In the genomic region with DNA sequence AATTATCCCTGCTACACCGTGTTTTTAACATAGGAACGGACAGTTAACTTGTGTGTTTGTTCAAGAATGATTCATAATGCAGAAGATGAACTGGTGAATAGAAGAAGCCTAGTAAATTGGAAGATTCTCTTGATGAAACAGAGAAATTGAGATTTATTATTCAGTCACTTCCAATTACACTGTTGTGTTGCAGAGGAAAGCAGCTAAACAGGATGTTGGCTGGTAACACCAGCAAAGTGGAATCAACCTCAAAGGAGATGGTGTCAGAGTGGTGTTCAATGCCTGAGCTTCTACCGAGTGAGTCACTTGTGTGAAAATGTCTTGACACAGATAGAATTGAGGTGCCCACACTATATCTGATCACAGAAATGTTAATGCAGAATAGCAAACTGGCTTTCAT, we compare ENCODE assay signal across 13 cellular contexts.
DNase-seq lines count a peak whose midpoint lies in the region; ATAC-seq and TF ChIP-seq lines count a peak whose summit lies in the region.
"Had no signal": no experiment of that assay in that cellular context is flagged by ENCODE, and none has a peak within 500 bp of the region (broad histone marks: within the 10 kb centered on the region; RNA-seq: fewer than 3 reads in every experiment).

No MANE protein-coding gene starts in this region.

- H3K4me1 Mint-ChIP-seq in CD4-positive, alpha-beta T cell (ENCODE audit: low read depth) = peaks cover 21% of the 10 kb centered on the region
- H3K4me1 Mint-ChIP-seq in natural killer cell treated with Interleukin-12 subunit alpha and Interleukin-12 subunit beta and Interleukin-15 and Interleukin-18, amount 100 ng/mL, for 72 hours (ENCODE audit: low read depth in 2 of 2) = peaks cover 17 to 43% of the 10 kb centered on the region in 2 donors
- H3K4me1 Mint-ChIP-seq: H9 had no signal

- no peaks in the 10 kb centered on the region for H3K36me3 Mint-ChIP-seq in CD4-positive, alpha-beta T cell (ENCODE audit: low read depth)
- no peaks in the 10 kb centered on the region for H3K36me3 Mint-ChIP-seq in natural killer cell treated with Interleukin-12 subunit alpha and Interleukin-12 subunit beta and Interleukin-15 and Interleukin-18, amount 100 ng/mL, for 72 hours

- H3K27me3 Mint-ChIP-seq in CD4-positive, alpha-beta T cell = no peaks in the 10 kb centered on the region
- no peaks in the 10 kb centered on the region for H3K27me3 Mint-ChIP-seq in natural killer cell treated with Interleukin-12 subunit alpha and Interleukin-12 subunit beta and Interleukin-15 and Interleukin-18, amount 100 ng/mL, for 72 hours
- H3K27me3 Mint-ChIP-seq: dendritic cell treated with granulocyte-macrophage colony-stimulating factor and Interleukin-4, amounts not matched to agents 40 ng/mL and 50 ng/mL, for 4 days had no signal

- no peak overlapping the region for H3K27ac Mint-ChIP-seq in CD4-positive, alpha-beta T cell
- no peak overlapping the region for H3K27ac Mint-ChIP-seq in natural killer cell treated with Interleukin-12 subunit alpha and Interleukin-12 subunit beta and Interleukin-15 and Interleukin-18, amount 100 ng/mL, for 72 hours
- H3K27ac Mint-ChIP-seq: dendritic cell treated with granulocyte-macrophage colony-stimulating factor and Interleukin-4, amounts not matched to agents 40 ng/mL and 50 ng/mL, for 4 days; H9 had no signal

- CTCF ChIA-PET in CD4-positive, alpha-beta T cell (lab: Charles Lee) = no interaction called here

- no peak overlapping the region for H3K27ac ChIP-seq in CD4-positive, alpha-beta T cell (ENCODE audit: low read depth, low read length)
- H3K27ac ChIP-seq: BLaER1 treated with 17β-estradiol and CSF1 and Interleukin-3, amounts not matched to agents 10 nM and 100 nM had no signal

- peak in 4 of 10 experiments; percentile 0 to 11 (median 6) for DNase-seq in CD4-positive, alpha-beta T cell
- DNase-seq in HT1080 (ENCODE audit: low read depth) = peak; percentile 53
- peak; percentile 37 for DNase-seq in activated gamma-delta T cell treated with anti-CD3 and anti-CD28 coated beads, Interleukin-2, amount 50 U/mL, for 16 hours (ENCODE audit: low read depth)
- DNase-seq in natural killer cell treated with Interleukin-12 subunit alpha and Interleukin-12 subunit beta and Interleukin-15 and Interleukin-18, amount 100 ng/mL, for 72 hours (ENCODE audit: low spot score) = peak; percentile 79
- DNase-seq in amniotic stem cell (lab: John Stamatoyannopoulos, UW) = no peak
- DNase-seq in COLO668 (lab: John Stamatoyannopoulos, UW; ENCODE audit: unreplicated experiment) = no peak
- no peak for DNase-seq in SKM-1 (lab: John Stamatoyannopoulos, UW; ENCODE audit: unreplicated experiment)
- DNase-seq: H9, NCI-H2107, substantia nigra had no signal

- intact Hi-C loops in CD4-positive, alpha-beta T cell (cut with DNase I, micrococcal nuclease) = no loop called here

- ATAC-seq in CD4-positive, alpha-beta T cell (ENCODE audit: poor library complexity) = peak; percentile 66
- peak; percentile 97 to 98 for ATAC-seq in natural killer cell treated with Interleukin-12 subunit alpha and Interleukin-12 subunit beta and Interleukin-15 and Interleukin-18, amount 100 ng/mL, for 72 hours
- ATAC-seq: Right ventricle myocardium inferior had no signal

- no peak for TF ChIP-seq CTCF in CD4-positive, alpha-beta T cell (IDR thresholded peaks at IDR 0.05)

- no peaks in the 10 kb centered on the region for H3K9me3 ChIP-seq in CD4-positive, alpha-beta T cell (ENCODE audit: control insufficient read depth, low read length)

- POLR2A ChIA-PET in CD4-positive, alpha-beta T cell (lab: Charles Lee) = no interaction called here

- H3K27me3 ChIP-seq in CD4-positive, alpha-beta T cell (ENCODE audit: control insufficient read depth, insufficient read depth, low read length) = no peaks in the 10 kb centered on the region
- H3K27me3 ChIP-seq: BLaER1 treated with 17β-estradiol and CSF1 and Interleukin-3, amounts not matched to agents 10 nM and 100 nM had no signal

- no peak overlapping the region for H3K4me3 Mint-ChIP-seq in CD4-positive, alpha-beta T cell
- no peak overlapping the region for H3K4me3 Mint-ChIP-seq in natural killer cell treated with Interleukin-12 subunit alpha and Interleukin-12 subunit beta and Interleukin-15 and Interleukin-18, amount 100 ng/mL, for 72 hours
- H3K4me3 Mint-ChIP-seq: dendritic cell treated with granulocyte-macrophage colony-stimulating factor and Interleukin-4, amounts not matched to agents 40 ng/mL and 50 ng/mL, for 4 days; H9 had no signal

- no peaks in the 10 kb centered on the region for H3K9me3 Mint-ChIP-seq in CD4-positive, alpha-beta T cell
- no peaks in the 10 kb centered on the region for H3K9me3 Mint-ChIP-seq in natural killer cell treated with Interleukin-12 subunit alpha and Interleukin-12 subunit beta and Interleukin-15 and Interleukin-18, amount 100 ng/mL, for 72 hours
- H3K9me3 Mint-ChIP-seq: dendritic cell treated with granulocyte-macrophage colony-stimulating factor and Interleukin-4, amounts not matched to agents 40 ng/mL and 50 ng/mL, for 4 days; H9 had no signal

Comparison
In these comparisons a context has a peak if more than half of its experiments do, and no peak if none do; other contexts are left out.
1. DNase-seq: peak in HT1080 (single experiment), activated gamma-delta T cell treated with anti-CD3 and anti-CD28 coated beads, Interleukin-2, amount 50 U/mL, for 16 hours (single experiment) and natural killer cell treated with Interleukin-12 subunit alpha and Interleukin-12 subunit beta and Interleukin-15 and Interleukin-18, amount 100 ng/mL, for 72 hours (single experiment); none in amniotic stem cell (single experiment), COLO668 (single experiment) and SKM-1 (single experiment).